Comparison of ENCODE assay signal across 1 cellular context in genomic region chr2:235271936-235272335, GRCh38.
TF ChIP-seq lines count a peak whose summit lies in the region.

No MANE protein-coding gene starts in this region.

TF ChIP-seq in Ishikawa, 13 proteins besides CTCF, POLR2A, EP300 and RAD21 (continued from another document):
- TF ChIP-seq CREB1 (IDR thresholded peaks at IDR 0.05; ENCODE audit: low read depth): no peak
- TF ChIP-seq TAF1 (IDR thresholded peaks at IDR 0.05; ENCODE audit: low read depth): no peak
TF ChIP-seq in Ishikawa: peak in this region for 2.
